ENCODE assay signal across 28 cellular contexts in genomic region chr2:46800218-46800617, GRCh38.
DNase-seq lines count a peak whose midpoint lies in the region; ATAC-seq, FAIRE-seq and TF ChIP-seq lines count a peak whose summit lies in the region.
"Had no signal": no experiment of that assay in that cellular context is flagged by ENCODE, and none has a peak within 500 bp of the region (broad histone marks: within the 10 kb centered on the region; RNA-seq: fewer than 3 reads in every experiment).

No MANE protein-coding gene starts in this region.

- no peaks in the 10 kb centered on the region for H4K20me1 ChIP-seq in BLaER1 treated with 17β-estradiol and CSF1 and Interleukin-3, amounts not matched to agents 10 nM and 100 nM
- H4K20me1 ChIP-seq in fibroblast of lung (ENCODE audit: control insufficient read depth, extremely low read depth, insufficient read depth, low read length), result no peaks in the 10 kb centered on the region
- no peaks in the 10 kb centered on the region for H4K20me1 ChIP-seq in osteoblast (ENCODE audit: insufficient read depth, low read length)

- H3K9me3 ChIP-seq in BLaER1 treated with 17β-estradiol and CSF1 and Interleukin-3, amounts not matched to agents 10 nM and 100 nM (replicated peaks in 1 of 11), result 0 out of 22 replicates have a peak, but pooled peaks cover 0 to under 1% (median 0%) of the 10 kb centered on the region in 11 experiments
- H3K9me3 ChIP-seq in fibroblast of lung (ENCODE audit: control insufficient read depth, insufficient read depth, low read depth, low read length), result no peaks in the 10 kb centered on the region
- no peaks in the 10 kb centered on the region for H3K9me3 ChIP-seq in osteoblast (ENCODE audit: low read depth, low read length)
- no peaks in the 10 kb centered on the region for H3K9me3 ChIP-seq in small intestine (ENCODE audit: control insufficient read depth, low read depth)
- H3K9me3 ChIP-seq: colonic mucosa, esophagus muscularis mucosa, MG63, testis had no signal

- H3K4me1 ChIP-seq in BLaER1 treated with 17β-estradiol and CSF1 and Interleukin-3, amounts not matched to agents 10 nM and 100 nM, result peaks cover 0 to 56% (median 34%) of the 10 kb centered on the region in 10 experiments; a peak in 16 of 20 replicates
- H3K4me1 ChIP-seq in fibroblast of lung (ENCODE audit: control insufficient read depth, extremely low read depth, insufficient read depth, low read length) (peaks cover 40% of the 10 kb centered on the region), osteoblast (ENCODE audit: insufficient read depth, low read length) (peaks cover 71% of the 10 kb centered on the region), small intestine (ENCODE audit: control insufficient read depth in 2 of 2, insufficient read depth in 1 of 2, low read depth in 1 of 2, low read length in 1 of 2) (no peaks in the 10 kb centered on the region)
- H3K4me1 ChIP-seq: colonic mucosa, testis had no signal

- H3K27ac ChIP-seq in BLaER1 treated with 17β-estradiol and CSF1 and Interleukin-3, amounts not matched to agents 10 nM and 100 nM, result no peak overlapping the region
- peak overlapping the region; percentile 13 for H3K27ac ChIP-seq in fibroblast of lung (ENCODE audit: insufficient read depth, low read length)
- H3K27ac ChIP-seq in osteoblast (ENCODE audit: low read depth, low read length), result peak overlapping the region; percentile 93
- H3K27ac ChIP-seq in small intestine (ENCODE audit: low read depth in 1 of 2, low read length in 1 of 2), result no peak overlapping the region
- H3K27ac ChIP-seq: colonic mucosa, esophagus muscularis mucosa, testis had no signal

- no peaks in the 10 kb centered on the region for H3K36me3 ChIP-seq in BLaER1 treated with 17β-estradiol and CSF1 and Interleukin-3, amounts not matched to agents 10 nM and 100 nM
- H3K36me3 ChIP-seq in fibroblast of lung (ENCODE audit: control insufficient read depth, insufficient read depth, low read length), result no peaks in the 10 kb centered on the region
- H3K36me3 ChIP-seq in osteoblast (ENCODE audit: insufficient read depth, low read length), result peaks cover 8% of the 10 kb centered on the region
- no peaks in the 10 kb centered on the region for H3K36me3 ChIP-seq in small intestine (ENCODE audit: control insufficient read depth in 2 of 2, insufficient read depth in 2 of 2, low read length in 2 of 2)
- H3K36me3 ChIP-seq: colonic mucosa, esophagus muscularis mucosa, MG63 had no signal

- no peak overlapping the region for H3K4me3 ChIP-seq in BLaER1 treated with 17β-estradiol and CSF1 and Interleukin-3, amounts not matched to agents 10 nM and 100 nM
- H3K4me3 ChIP-seq in fibroblast of lung (replicated peaks in 1 of 4; ENCODE audit: control extremely low read depth in 1 of 4, insufficient read depth in 1 of 4, low read depth in 3 of 4, low read length in 4 of 4) (peak overlapping the region in 1 of 4 experiments; percentile 26), osteoblast (ENCODE audit: insufficient read depth, low read length) (peak overlapping the region; percentile 61), small intestine (ENCODE audit: low read depth in 1 of 2, low read length in 2 of 2) (no peak overlapping the region)
- H3K4me3 ChIP-seq: colonic mucosa, esophagus muscularis mucosa, MG63, smooth muscle cell, testis had no signal

- TF ChIP-seq CTCF in fibroblast of lung (conservative IDR thresholded peaks at IDR 0.05 in 1 of 2, IDR thresholded peaks at IDR 0.05 in 1 of 2; ENCODE audit: low read depth in 1 of 2, low read length in 2 of 2) (no peak), osteoblast (IDR thresholded peaks at IDR 0.05; ENCODE audit: extremely low read depth, low read depth, low read length) (no peak)

- H3K27me3 ChIP-seq in BLaER1 treated with 17β-estradiol and CSF1 and Interleukin-3, amounts not matched to agents 10 nM and 100 nM, result no peaks in the 10 kb centered on the region
- H3K27me3 ChIP-seq in fibroblast of lung (ENCODE audit: control insufficient read depth, insufficient read depth, low read length) (no peaks in the 10 kb centered on the region), osteoblast (ENCODE audit: insufficient read depth, low read length) (no peaks in the 10 kb centered on the region), small intestine (ENCODE audit: control insufficient read depth in 2 of 2, insufficient read depth in 2 of 2, low read length in 2 of 2) (no peaks in the 10 kb centered on the region)
- H3K27me3 ChIP-seq: colonic mucosa, esophagus muscularis mucosa, MG63, testis had no signal

- H2AFZ ChIP-seq in fibroblast of lung (ENCODE audit: low read length), result no peak overlapping the region
- H2AFZ ChIP-seq in osteoblast (ENCODE audit: low read length), result no peak overlapping the region

- DNase-seq in SW480 (ENCODE audit: low spot score) (peak; percentile 28), fibroblast of lung (ENCODE audit: low read depth in 2 of 2) (peak in 1 of 2 donors; percentile 60), osteoblast (ENCODE audit: insufficient read length, low spot score, missing footprints) (peak; percentile 77), small intestine (no peak), inferior parietal cortex (ENCODE audit: extremely low spot score) (no peak)
- no peak for DNase-seq in activated CD4-positive, CD25-positive, alpha-beta regulatory T cell (lab: John Stamatoyannopoulos, UW)
- DNase-seq: activated B cell treated with CpG ODN at 0.5 μM for 24 hours; activated CD4-positive, alpha-beta T cell treated with anti-CD3 and anti-CD28 coated beads, Interleukin-2, amount 50 U/mL, for 4 hours; activated CD8-positive, alpha-beta memory T cell treated with anti-CD3 and anti-CD28 coated beads, Interleukin-2, amount 50 U/mL, for 4 hours; activated naive CD8-positive, alpha-beta T cell treated with anti-CD3 and anti-CD28 coated beads, Interleukin-2, amount 10 ng/mL, durations not matched to agents 7 days and 5 days; CD8-positive, alpha-beta T cell; colonic mucosa; DMS153; effector memory CD4-positive, alpha-beta T cell; GDM1; MG63; NCI-H446 treated with DMSO at 0.1 percent for 48 hours; nucleus accumbens; stimulated activated CD4-positive, alpha-beta T cell treated with anti-CD3 and anti-CD28 coated beads, Interleukin-2, amount 100 ng/mL, for 48 hours; T-helper 9 cell; testis had no signal

- no peak for ATAC-seq in GM19397 (IDR thresholded peaks at IDR 0.05; ENCODE audit: unreplicated experiment)
- ATAC-seq: CD8-positive, alpha-beta T cell; stimulated activated effector memory CD8-positive, alpha-beta T cell treated with anti-CD3 and anti-CD28 coated beads, Interleukin-12 subunit alpha, Interleukin-12 subunit beta, amount 100 ng/mL, for 72 hours had no signal

- H3K79me2 ChIP-seq in fibroblast of lung (ENCODE audit: control insufficient read depth, insufficient read depth, low read length) (no peaks in the 10 kb centered on the region), osteoblast (ENCODE audit: insufficient read depth, low read length) (peaks cover 8% of the 10 kb centered on the region)

- 47 to 77% (median 61%) methylated on average over 4 of the region's 4 CpGs for WGBS in small intestine, 3 donors

- H3K9ac ChIP-seq in BLaER1 treated with 17β-estradiol and CSF1 and Interleukin-3, amounts not matched to agents 10 nM and 100 nM, result no peak overlapping the region
- H3K9ac ChIP-seq in fibroblast of lung (ENCODE audit: insufficient read depth, low read length), result no peak overlapping the region

- peak overlapping the region in 9 of 11 experiments; percentile 18 to 72 (median 60); a peak in 15 of 22 replicates for H3K4me2 ChIP-seq in BLaER1 treated with 17β-estradiol and CSF1 and Interleukin-3, amounts not matched to agents 10 nM and 100 nM
- H3K4me2 ChIP-seq in fibroblast of lung (ENCODE audit: extremely low read depth, insufficient read depth, low read length) (no peak overlapping the region), osteoblast (ENCODE audit: insufficient read depth, low read length) (peak overlapping the region; percentile 82)
- H3K4me2 ChIP-seq: smooth muscle cell had no signal

- no peak for FAIRE-seq in small intestine (lab: Jason Lieb, UNC)
- FAIRE-seq: bronchial epithelial cell, GM18507 had no signal

Comparison
In these comparisons a context has a peak if more than half of its experiments do, and no peak if none do; other contexts are left out.
1. H3K27ac ChIP-seq: peak in fibroblast of lung (single experiment) and osteoblast (single experiment); none in BLaER1 treated with 17β-estradiol and CSF1 and Interleukin-3, amounts not matched to agents 10 nM and 100 nM (0 of 11) and small intestine (0 of 2).
2. DNase-seq: peak in SW480 (single experiment) and osteoblast (single experiment); none in activated CD4-positive, CD25-positive, alpha-beta regulatory T cell (0 of 4), small intestine (single experiment) and inferior parietal cortex (single experiment).